19 cellular contexts compared by ENCODE assay signal in genomic region chr11:1742371-1742770, GRCh38. TPM values are rescaled to one million over a fixed set of nuclear protein-coding genes. Genes with fewer than 3 reads are reported as not detected.
"Had no signal": no experiment of that assay in that cellular context is flagged by ENCODE, and none has a peak within 500 bp of the region (broad histone marks: within the 10 kb centered on the region; RNA-seq: fewer than 3 reads in every experiment).

No MANE protein-coding gene starts in this region.

- H3K9me3 Mint-ChIP-seq: activated naive CD4-positive, alpha-beta T cell treated with anti-CD3 and anti-CD28 coated beads, Interleukin-2, amount 50 U/mL, for 24 hours had no signal

- H3K9me3 ChIP-seq: psoas muscle, testis had no signal

- H3K36me3 Mint-ChIP-seq: activated naive CD4-positive, alpha-beta T cell treated with anti-CD3 and anti-CD28 coated beads, Interleukin-2, amount 50 U/mL, for 24 hours; T-cell had no signal

- ATAC-seq: heart left ventricle, psoas muscle, right lobe of liver, T-cell had no signal

- H3K36me3 ChIP-seq: heart left ventricle, left ventricle myocardium inferior, right lobe of liver, uterus had no signal

- DNase-seq: activated CD4-positive, alpha-beta memory T cell treated with anti-CD3 and anti-CD28 coated beads, Interleukin-2, amount 10 ng/mL, durations not matched to agents 7 days and 5 days; activated CD4-positive, alpha-beta T cell treated with anti-CD3 and anti-CD28 coated beads for 1 hour; foreskin melanocyte; heart left ventricle; left ventricle myocardium inferior; mesenchymal stem cell; nephron progenitor cell; psoas muscle; stimulated activated CD4-positive, alpha-beta T cell treated with anti-CD3 and anti-CD28 coated beads, Interleukin-2, amount 100 ng/mL, for 24 hours; stimulated activated naive CD4-positive, alpha-beta T cell; T1000; testis had no signal

- H3K4me1 Mint-ChIP-seq: activated CD4-positive, alpha-beta memory T cell treated with anti-CD3 and anti-CD28 coated beads, Interleukin-2, amount 10 ng/mL, durations not matched to agents 7 days and 5 days; activated naive CD4-positive, alpha-beta T cell treated with anti-CD3 and anti-CD28 coated beads, Interleukin-2, amount 50 U/mL, for 24 hours had no signal

- H3K27me3 Mint-ChIP-seq: activated naive CD4-positive, alpha-beta T cell treated with anti-CD3 and anti-CD28 coated beads, Interleukin-2, amount 50 U/mL, for 24 hours; T-cell had no signal

- H3K4me1 ChIP-seq: right lobe of liver, uterus had no signal

- H3K4me3 Mint-ChIP-seq: activated CD4-positive, alpha-beta memory T cell treated with anti-CD3 and anti-CD28 coated beads, Interleukin-2, amount 10 ng/mL, durations not matched to agents 7 days and 5 days; activated naive CD4-positive, alpha-beta T cell treated with anti-CD3 and anti-CD28 coated beads, Interleukin-2, amount 50 U/mL, for 24 hours; nephron progenitor cell; T-cell had no signal

- H3K27ac ChIP-seq: ascending aorta, heart left ventricle, left ventricle myocardium inferior, psoas muscle, right lobe of liver, SK-N-MC, testis, uterus had no signal

- H3K4me3 ChIP-seq: ascending aorta, heart left ventricle, left ventricle myocardium inferior, psoas muscle, right lobe of liver, SK-N-MC, testis, uterus had no signal

- H3K27ac Mint-ChIP-seq: activated CD4-positive, alpha-beta memory T cell treated with anti-CD3 and anti-CD28 coated beads, Interleukin-2, amount 10 ng/mL, durations not matched to agents 7 days and 5 days; activated naive CD4-positive, alpha-beta T cell treated with anti-CD3 and anti-CD28 coated beads, Interleukin-2, amount 50 U/mL, for 24 hours; nephron progenitor cell; T-cell had no signal

- H3K27me3 ChIP-seq: ascending aorta, right lobe of liver, testis, uterus had no signal

RNA-seq across cellular contexts. Expression of gene KRTAP5-6, which starts 45.4 kb away (rescaled TPM):
- total RNA-seq: activated CD4-positive, alpha-beta memory T cell treated with anti-CD3 and anti-CD28 coated beads, Interleukin-2, amount 10 ng/mL, durations not matched to agents 7 days and 5 days; ascending aorta; heart left ventricle; left ventricle myocardium inferior; omental fat pad; psoas muscle; T-cell; testis; uterus had no signal
- polyA plus RNA-seq: heart left ventricle, psoas muscle had no signal
